Comparison of ENCODE assay signal across 22 cellular contexts in the genomic region with DNA sequence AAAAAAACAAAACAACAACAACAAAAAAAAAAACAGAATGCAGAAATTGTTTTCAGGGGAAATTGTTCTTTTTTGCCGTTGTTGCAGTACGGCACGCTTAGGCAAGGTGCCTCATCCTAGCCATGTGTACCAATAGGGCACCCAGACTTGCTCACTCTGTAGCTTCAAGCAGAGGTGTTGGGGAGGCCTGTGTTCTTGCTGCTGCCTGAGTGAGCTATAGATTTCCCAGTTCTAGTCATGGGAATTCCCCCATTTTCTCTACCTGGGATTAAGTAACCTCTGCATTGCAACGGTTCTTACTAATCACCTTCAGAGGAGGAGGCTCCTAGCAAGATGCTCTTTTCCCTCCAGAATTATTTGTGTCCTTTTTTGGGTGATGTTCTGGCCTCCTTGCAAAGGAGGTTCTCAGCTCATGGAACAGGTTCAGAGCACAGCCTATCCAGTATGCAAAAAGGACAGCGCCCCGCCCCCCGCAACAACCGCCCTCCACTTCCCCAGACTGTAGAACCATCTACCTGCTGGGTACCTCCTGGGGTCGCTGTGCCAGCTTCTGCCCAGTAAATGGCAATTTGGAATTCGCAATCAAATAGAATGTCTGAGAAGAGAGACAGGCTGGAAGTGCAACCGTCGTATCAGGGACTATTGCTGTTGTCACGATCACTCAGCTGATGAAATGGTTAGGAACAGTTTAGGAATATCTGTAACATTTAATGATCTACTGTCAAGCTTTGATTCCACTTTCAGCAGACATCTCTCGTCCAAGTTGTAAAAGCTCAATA. TPM values are rescaled to one million over a fixed set of nuclear protein-coding genes. Genes with fewer than 3 reads are reported as not detected.
DNase-seq lines count a peak whose midpoint lies in the region; ATAC-seq and TF ChIP-seq lines count a peak whose summit lies in the region.
"Had no signal": no experiment of that assay in that cellular context is flagged by ENCODE, and none has a peak within 500 bp of the region (broad histone marks: within the 10 kb centered on the region; RNA-seq: fewer than 3 reads in every experiment).

No MANE protein-coding gene starts in this region.

- no peaks in the 10 kb centered on the region for H3K4me1 Mint-ChIP-seq in activated CD4-positive, alpha-beta T cell treated with anti-CD3 and anti-CD28 coated beads for 36 hours
- H3K4me1 Mint-ChIP-seq: neural crest cell had no signal

- TF ChIP-seq CTCF in VCaP (conservative IDR thresholded peaks at IDR 0.05), result peak; percentile 29; the same call in 1 of the 2 replicates

- H3K36me3 ChIP-seq in H7 (replicated peaks; ENCODE audit: control insufficient read depth, insufficient read depth, low read length), result no peaks in the 10 kb centered on the region
- H3K36me3 ChIP-seq: upper lobe of right lung had no signal

- H3K4me3 Mint-ChIP-seq in activated CD4-positive, alpha-beta T cell treated with anti-CD3 and anti-CD28 coated beads for 36 hours, result no peak overlapping the region
- H3K4me3 Mint-ChIP-seq: neural crest cell had no signal

- no peaks in the 10 kb centered on the region for H3K27me3 ChIP-seq in H7 (ENCODE audit: control insufficient read depth, insufficient read depth, low read length)
- H3K27me3 ChIP-seq: hepatocyte, upper lobe of right lung had no signal

- peaks cover 4% of the 10 kb centered on the region for H3K9me3 Mint-ChIP-seq in activated CD4-positive, alpha-beta T cell treated with anti-CD3 and anti-CD28 coated beads for 36 hours (ENCODE audit: low read depth)
- H3K9me3 Mint-ChIP-seq: neural crest cell had no signal

- no peak overlapping the region for H3K27ac Mint-ChIP-seq in activated CD4-positive, alpha-beta T cell treated with anti-CD3 and anti-CD28 coated beads for 36 hours

- CTCF ChIA-PET in activated CD4-positive, alpha-beta T cell treated with anti-CD3 and anti-CD28 coated beads for 36 hours (lab: Charles Lee), result interaction anchor here (0.6 to 4.5 kb wide), 12 partner anchors 13 to 616 kb away, joined by 3 to 35 read pairs (median 4); a partner anchor contains a TSS

- no peak overlapping the region for H3K4me3 ChIP-seq in H7 (ENCODE audit: insufficient read depth, low read depth, low read length)
- H3K4me3 ChIP-seq: hepatocyte, upper lobe of right lung had no signal

- ATAC-seq in activated CD4-positive, alpha-beta T cell treated with anti-CD3 and anti-CD28 coated beads for 36 hours, result peak; percentile 82
- ATAC-seq in GM18867 (IDR thresholded peaks at IDR 0.05; ENCODE audit: unreplicated experiment), result no peak
- ATAC-seq: HCT116, upper lobe of right lung had no signal

- intact Hi-C loops in activated CD4-positive, alpha-beta T cell treated with anti-CD3 and anti-CD28 coated beads for 36 hours (cut with DNase I, micrococcal nuclease), result loop anchor here (5.0 to 10.0 kb wide), 2 partner anchors 237 to 645 kb away; a partner anchor contains a TSS

- H3K36me3 Mint-ChIP-seq in activated CD4-positive, alpha-beta T cell treated with anti-CD3 and anti-CD28 coated beads for 36 hours (ENCODE audit: low read depth), result no peaks in the 10 kb centered on the region

- H3K27ac ChIP-seq in VCaP, result peak overlapping the region; percentile 39
- H3K27ac ChIP-seq: hepatocyte, upper lobe of right lung had no signal

- POLR2A ChIA-PET in activated CD4-positive, alpha-beta T cell treated with anti-CD3 and anti-CD28 coated beads for 36 hours (lab: Charles Lee), result no interaction called here

- peaks cover 12% of the 10 kb centered on the region for H3K27me3 Mint-ChIP-seq in activated CD4-positive, alpha-beta T cell treated with anti-CD3 and anti-CD28 coated beads for 36 hours

- peak; percentile 36 for DNase-seq in activated CD4-positive, alpha-beta T cell treated with anti-CD3 and anti-CD28 coated beads for 36 hours
- no peak for DNase-seq in activated CD4-positive, alpha-beta T cell treated with anti-CD3 and anti-CD28 coated beads for 4 hours
- DNase-seq in H7 (peak; percentile 55), retina (peak; percentile 29), NCI-H1930 (lab: John Stamatoyannopoulos, UW) (no peak), LoVo (ENCODE audit: low spot score) (no peak)
- DNase-seq: ACHN; activated effector memory CD4-positive, alpha-beta T cell treated with Interleukin-2 at 50 U/mL for 16 hours; anterior cingulate cortex; cerebellar nuclear complex; DMS153; effector memory CD4-positive, alpha-beta T cell; kidney glomerular epithelial cell; midbrain; NCI-H1436 treated with DMSO at 0.1 percent for 48 hours; NCI-H446 treated with DMSO at 0.1 percent for 48 hours; upper lobe of right lung had no signal

RNA-seq across cellular contexts. Expression of a gene that starts 13.1 kb away (rescaled TPM):
- total RNA-seq in activated CD4-positive, alpha-beta T cell treated with anti-CD3 and anti-CD28 coated beads for 36 hours, result 10 to 100 TPM; 55.9 to 91.9 TPM
- total RNA-seq in H7 (2014; rRNA removed; shearing (Covaris generic)), result 37.4 and 55.2 TPM in 2 replicates

Comparison
In these comparisons a context has a peak if more than half of its experiments do, and no peak if none do; other contexts are left out.
1. DNase-seq: peak in activated CD4-positive, alpha-beta T cell treated with anti-CD3 and anti-CD28 coated beads for 36 hours (single experiment), H7 (single experiment) and retina (single experiment); none in activated CD4-positive, alpha-beta T cell treated with anti-CD3 and anti-CD28 coated beads for 4 hours (0 of 2), NCI-H1930 (0 of 2) and LoVo (single experiment).